In genomic region chr1:23867542-23867952, GRCh38 we compare ENCODE assay signal across 9 cellular contexts. TPM values are rescaled to one million over a fixed set of nuclear protein-coding genes. Genes with fewer than 3 reads are reported as not detected.
A peak's percentile ranks its signal among the peaks of the same experiment; 100 is the strongest.
DNase-seq lines count a peak whose midpoint lies in the region; ATAC-seq and TF ChIP-seq lines count a peak whose summit lies in the region.
"Had no signal": no experiment of that assay in that cellular context is flagged by ENCODE, and none has a peak within 500 bp of the region (broad histone marks: within the 10 kb centered on the region; RNA-seq: fewer than 3 reads in every experiment).

No MANE protein-coding gene starts in this region.

- H3K27ac Mint-ChIP-seq in natural killer cell treated with Interleukin-12 subunit alpha and Interleukin-12 subunit beta and Interleukin-15 and Interleukin-18, amount 100 ng/mL, for 72 hours = peak overlapping the region in 1 of 2 donors; percentile 65

- peaks cover 4 to 8% of the 10 kb centered on the region in 2 donors for H3K27me3 Mint-ChIP-seq in natural killer cell treated with Interleukin-12 subunit alpha and Interleukin-12 subunit beta and Interleukin-15 and Interleukin-18, amount 100 ng/mL, for 72 hours

- H3K4me3 ChIP-seq in AG10803 (ENCODE audit: low read length) (peak overlapping the region; percentile 64), Loucy (ENCODE audit: low read length, poor library complexity, severe bottlenecking) (peak overlapping the region; percentile 83), dorsolateral prefrontal cortex (peak overlapping the region; percentile 71 to 100 (median 95))

- intact Hi-C loops in dorsolateral prefrontal cortex (cut with DNase I) = loop anchor here (5.0 kb wide), 3 partner anchors 65 to 175 kb away; partner anchors contain the start of genes GALE (in 2 of the 2), RPL11 (in 1 of the 2) and SRSF10 (in 1 of the 2)

- H3K4me3 Mint-ChIP-seq in natural killer cell treated with Interleukin-12 subunit alpha and Interleukin-12 subunit beta and Interleukin-15 and Interleukin-18, amount 100 ng/mL, for 72 hours = peak overlapping the region; percentile 84

- H4K20me1 ChIP-seq in Loucy (ENCODE audit: insufficient read depth, low read length, poor library complexity, severe bottlenecking) = no peaks in the 10 kb centered on the region

- H3K27ac ChIP-seq in dorsolateral prefrontal cortex = peak overlapping the region in 43 of 59 donors; percentile 33 to 92 (median 80)

- no peaks in the 10 kb centered on the region for H3K36me3 Mint-ChIP-seq in natural killer cell treated with Interleukin-12 subunit alpha and Interleukin-12 subunit beta and Interleukin-15 and Interleukin-18, amount 100 ng/mL, for 72 hours

- no peaks in the 10 kb centered on the region for H3F3A ChIP-seq in Loucy (ENCODE audit: low read depth)

- H3K9me3 ChIP-seq in Loucy (ENCODE audit: insufficient read depth, low read depth, low read length) = no peaks in the 10 kb centered on the region

- peaks cover 6% of the 10 kb centered on the region for H3K27me3 ChIP-seq in Loucy (ENCODE audit: insufficient read depth, low read length, poor library complexity, severe bottlenecking)
- no peaks in the 10 kb centered on the region for H3K27me3 ChIP-seq in dorsolateral prefrontal cortex

- no peak for TF ChIP-seq CTCF in AG10803 (conservative IDR thresholded peaks at IDR 0.05; ENCODE audit: low read length)
- no peak for TF ChIP-seq CTCF in Loucy (conservative IDR thresholded peaks at IDR 0.05; ENCODE audit: low read length)
- TF ChIP-seq CTCF in dorsolateral prefrontal cortex (IDR thresholded peaks at IDR 0.05 in 54 of 56, conservative IDR thresholded peaks at IDR 0.05 in 2 of 56; ENCODE audit: low read depth in 1 of 56, partially characterized antibody in 56 of 56) = no peak

- H3K36me3 ChIP-seq in Loucy (ENCODE audit: insufficient read depth, low read length) = no peaks in the 10 kb centered on the region

- H3K9ac ChIP-seq in Loucy (ENCODE audit: low read depth, low read length, poor library complexity, severe bottlenecking) = peak overlapping the region; percentile 49

- no peaks in the 10 kb centered on the region for H3K79me2 ChIP-seq in Loucy (ENCODE audit: insufficient read depth, low read length)

- peak; percentile 16 for ATAC-seq in GM21423 (IDR thresholded peaks at IDR 0.05; ENCODE audit: unreplicated experiment)
- ATAC-seq in natural killer cell treated with Interleukin-12 subunit alpha and Interleukin-12 subunit beta and Interleukin-15 and Interleukin-18, amount 100 ng/mL, for 72 hours = no peak

- no peaks in the 10 kb centered on the region for H3K9me2 ChIP-seq in Loucy (replicated peaks; ENCODE audit: low read depth, low read length)

- H3K4me2 ChIP-seq in Loucy (ENCODE audit: low read depth, low read length, poor library complexity, severe bottlenecking) = peak overlapping the region; percentile 83

- H2AFZ ChIP-seq in Loucy (ENCODE audit: low read length) = peak overlapping the region; percentile 89

- DNase-seq in AG10803 (ENCODE audit: low read depth) (no peak), dorsolateral prefrontal cortex (no peak), DMS153 treated with DMSO at 0.1 percent for 48 hours (lab: John Stamatoyannopoulos, UW; ENCODE audit: unreplicated experiment) (no peak), AG20443 (ENCODE audit: low spot score) (no peak), medulla oblongata (ENCODE audit: extremely low spot score) (no peak)
- DNase-seq in natural killer cell treated with Interleukin-12 subunit alpha and Interleukin-12 subunit beta and Interleukin-15 and Interleukin-18, amount 100 ng/mL, for 72 hours (ENCODE audit: low spot score) = no peak

- peaks cover 34% of the 10 kb centered on the region for H3K4me1 ChIP-seq in Loucy (ENCODE audit: insufficient read depth, low read length, poor library complexity, severe bottlenecking)

- peaks cover 29 to 33% of the 10 kb centered on the region in 2 donors for H3K4me1 Mint-ChIP-seq in natural killer cell treated with Interleukin-12 subunit alpha and Interleukin-12 subunit beta and Interleukin-15 and Interleukin-18, amount 100 ng/mL, for 72 hours (ENCODE audit: low read depth in 2 of 2)

- H3K9me3 Mint-ChIP-seq in natural killer cell treated with Interleukin-12 subunit alpha and Interleukin-12 subunit beta and Interleukin-15 and Interleukin-18, amount 100 ng/mL, for 72 hours = no peaks in the 10 kb centered on the region

RNA-seq across cellular contexts. Expression of gene FUCA1, which starts 0.5 kb away (rescaled TPM):
- total RNA-seq in dorsolateral prefrontal cortex = 10 to 100 TPM in 48 of 120 experiments, 1 to 10 TPM in 72; 4.2 to 14.8 (median 9.3) TPM
- total RNA-seq in natural killer cell treated with Interleukin-12 subunit alpha and Interleukin-12 subunit beta and Interleukin-15 and Interleukin-18, amount 100 ng/mL, for 72 hours = 10 to 100 TPM; 10.3 to 15.1 TPM

RNA-seq across cellular contexts. Expression of gene HMGCL, which starts 42.3 kb away (rescaled TPM):
- total RNA-seq in dorsolateral prefrontal cortex = 10 to 100 TPM; 13.4 to 38.9 (median 24.4) TPM
- 10 to 100 TPM; 26.1 to 29.1 TPM for total RNA-seq in natural killer cell treated with Interleukin-12 subunit alpha and Interleukin-12 subunit beta and Interleukin-15 and Interleukin-18, amount 100 ng/mL, for 72 hours

RNA-seq across cellular contexts. Expression of gene CNR2, which starts 45.6 kb away (rescaled TPM):
- total RNA-seq in dorsolateral prefrontal cortex = under 1 TPM in 1 of 120 experiments, not detected in 119; 0.13 TPM
- 1 to 10 TPM; 2.1 to 3.8 TPM for total RNA-seq in natural killer cell treated with Interleukin-12 subunit alpha and Interleukin-12 subunit beta and Interleukin-15 and Interleukin-18, amount 100 ng/mL, for 72 hours
- total RNA-seq: lung microvascular endothelial cell had no signal
